In genomic region chr9:109382585-109382984, GRCh38 we compare ENCODE assay signal across 15 cellular contexts.
DNase-seq lines count a peak whose midpoint lies in the region; ATAC-seq and TF ChIP-seq lines count a peak whose summit lies in the region.
"Had no signal": no experiment of that assay in that cellular context is flagged by ENCODE, and none has a peak within 500 bp of the region (broad histone marks: within the 10 kb centered on the region; RNA-seq: fewer than 3 reads in every experiment).

No MANE protein-coding gene starts in this region.

- POLR2A ChIA-PET in MCF 10A (lab: Yijun Ruan, JAX), result no interaction called here

- H3K9ac ChIP-seq in trophoblast cell (ENCODE audit: low read length), result no peak overlapping the region

- no TSS peak for BruUV-seq in MCF 10A (replicated peaks; lab: Mats Ljungman, UMichigan)

- H2BK12ac ChIP-seq in trophoblast cell (ENCODE audit: low read length), result no peak overlapping the region

- ATAC-seq in left lung, result no peak
- ATAC-seq: CD8-positive, alpha-beta T cell; GM23338; HCT116 had no signal

- H3K18ac ChIP-seq in trophoblast cell (ENCODE audit: low read length), result peak overlapping the region; percentile 61

- peak overlapping the region; percentile 19 for H2BK120ac ChIP-seq in trophoblast cell (ENCODE audit: insufficient read depth, low read length, poor library complexity)

- peak overlapping the region; percentile 49 for H3K14ac ChIP-seq in trophoblast cell (ENCODE audit: low read length)

- no peak overlapping the region for H3K27ac Mint-ChIP-seq in MCF 10A (ENCODE audit: low read depth, unreplicated experiment)
- H3K27ac Mint-ChIP-seq: CD8-positive, alpha-beta T cell; GM23338 had no signal

- no peak overlapping the region for H3K23ac ChIP-seq in trophoblast cell (ENCODE audit: low read length)

- H2AK5ac ChIP-seq in trophoblast cell (ENCODE audit: low read length), result peak overlapping the region; percentile 34

- no peak overlapping the region for H4K8ac ChIP-seq in trophoblast cell (ENCODE audit: low read depth, low read length)

- peak; percentile 29 for DNase-seq in GM13976 (ENCODE audit: low spot score)
- DNase-seq in MV-4-11 (lab: John Stamatoyannopoulos, UW), result peak; percentile 21
- DNase-seq in trophoblast cell, result no peak
- DNase-seq in left lung, result no peak
- DNase-seq in OCI-M1 (lab: John Stamatoyannopoulos, UW), result no peak
- DNase-seq in MCF 10A (ENCODE audit: unreplicated experiment), result no peak
- DNase-seq: C1 segment of cervical spinal cord; Caco-2; CD8-positive, alpha-beta T cell; DMS153; EL; GDM1; H9 had no signal

- no peak overlapping the region for H3K4me2 ChIP-seq in trophoblast cell (ENCODE audit: low read length)
- H3K4me2 ChIP-seq: GM23338 had no signal

- H3K4me1 ChIP-seq in trophoblast cell (ENCODE audit: control insufficient read depth in 1 of 2, insufficient read depth in 2 of 2, low read length in 2 of 2) (peaks cover 26 to 34% of the 10 kb centered on the region in 2 experiments), left lung (no peaks in the 10 kb centered on the region)
- H3K4me1 ChIP-seq: Caco-2 had no signal

- no peak overlapping the region for H2BK5ac ChIP-seq in trophoblast cell (ENCODE audit: low read depth, low read length, poor library complexity)

- H3K4me3 ChIP-seq in trophoblast cell (ENCODE audit: low read depth, low read length) (no peak overlapping the region), left lung (no peak overlapping the region)
- H3K4me3 ChIP-seq: GM23338 had no signal

- peaks cover 10% of the 10 kb centered on the region for H3K79me1 ChIP-seq in trophoblast cell (ENCODE audit: low read length)

- H3K9me3 ChIP-seq in trophoblast cell (ENCODE audit: insufficient read depth, low read depth, low read length) (no peaks in the 10 kb centered on the region), left lung (no peaks in the 10 kb centered on the region)
- H3K9me3 ChIP-seq: Caco-2 had no signal

- no peak overlapping the region for H3K4ac ChIP-seq in trophoblast cell (ENCODE audit: low read depth, low read length)

- H4K12ac ChIP-seq in trophoblast cell (ENCODE audit: low read depth, low read length), result no peak overlapping the region

- TF ChIP-seq CTCF in GM13976 (IDR thresholded peaks at IDR 0.05; ENCODE audit: borderline replicate concordance, control extremely low read depth, extremely low read depth, insufficient read depth, missing control alignments) (no peak), left lung (IDR thresholded peaks at IDR 0.05) (no peak), MCF 10A (IDR thresholded peaks at IDR 0.05; ENCODE audit: unreplicated experiment) (no peak)

- peak overlapping the region; percentile 52 for H4K91ac ChIP-seq in trophoblast cell (ENCODE audit: low read depth, low read length)

- H3K36me3 ChIP-seq in trophoblast cell (ENCODE audit: control insufficient read depth in 1 of 2, insufficient read depth in 2 of 2, low read length in 2 of 2), result peaks cover 0 to 2% of the 10 kb centered on the region in 2 experiments
- H3K36me3 ChIP-seq in left lung, result peaks cover 0 to 11% of the 10 kb centered on the region in 2 donors

- no peaks in the 10 kb centered on the region for H3K9me3 Mint-ChIP-seq in MCF 10A (ENCODE audit: unreplicated experiment)
- H3K9me3 Mint-ChIP-seq: CD8-positive, alpha-beta T cell; GM23338 had no signal

- WGBS in trophoblast cell (ENCODE audit: extremely low coverage, insufficient coverage, insufficient read length), result no CpG with 5 or more reads among the region's 3 CpGs

- in situ Hi-C loops in GM13976 (cut with MboI; ENCODE audit: low sequenced_read_pairs, unreplicated experiment), result no loop called here

- no peak overlapping the region for H2AFZ ChIP-seq in trophoblast cell (ENCODE audit: insufficient read depth, low read length, poor library complexity)
- H2AFZ ChIP-seq: GM23338 had no signal

- CTCF ChIA-PET in MCF 10A (lab: Yijun Ruan, JAX), result no interaction called here

- intact Hi-C loops in left lung (cut with DNase I) (no loop called here), MCF 10A (cut with micrococcal nuclease) (no loop called here)

- H3K4me1 Mint-ChIP-seq in MCF 10A (ENCODE audit: insufficient read depth, unreplicated experiment), result no peaks in the 10 kb centered on the region

- no peaks in the 10 kb centered on the region for H3K27me3 Mint-ChIP-seq in MCF 10A (ENCODE audit: insufficient read depth, unreplicated experiment)

- no peak overlapping the region for H3K4me3 Mint-ChIP-seq in MCF 10A (ENCODE audit: unreplicated experiment)
- H3K4me3 Mint-ChIP-seq: CD8-positive, alpha-beta T cell; GM23338; H9 had no signal

- H3K27ac ChIP-seq in trophoblast cell (ENCODE audit: low read depth, low read length), result no peak overlapping the region
- H3K27ac ChIP-seq in left lung, result no peak overlapping the region

- peaks cover 46% of the 10 kb centered on the region for H3K36me3 Mint-ChIP-seq in MCF 10A (ENCODE audit: insufficient read depth, unreplicated experiment)
- H3K36me3 Mint-ChIP-seq: CD8-positive, alpha-beta T cell had no signal

- peaks cover 2% of the 10 kb centered on the region for H3K79me2 ChIP-seq in trophoblast cell (ENCODE audit: control insufficient read depth, insufficient read depth, low read length, poor library complexity)

- H3K27me3 ChIP-seq in trophoblast cell (ENCODE audit: insufficient read depth, low read length), result no peaks in the 10 kb centered on the region
- H3K27me3 ChIP-seq in left lung, result no peaks in the 10 kb centered on the region

Comparison
In these comparisons a context has a peak if more than half of its experiments do, and no peak if none do; other contexts are left out.
1. DNase-seq: peak in GM13976 (single experiment) and MV-4-11 (single experiment); none in trophoblast cell (0 of 2), left lung (0 of 2), OCI-M1 (single experiment) and MCF 10A (single experiment).